Comparison of ENCODE assay signal across 12 cellular contexts in genomic region chr7:24406053-24406561, GRCh38.
A peak's percentile ranks its signal among the peaks of the same experiment; 100 is the strongest.
DNase-seq lines count a peak whose midpoint lies in the region; ATAC-seq, FAIRE-seq and TF ChIP-seq lines count a peak whose summit lies in the region.
"Had no signal": no experiment of that assay in that cellular context is flagged by ENCODE, and none has a peak within 500 bp of the region (broad histone marks: within the 10 kb centered on the region; RNA-seq: fewer than 3 reads in every experiment).

No MANE protein-coding gene starts in this region.

- H4K91ac ChIP-seq in trophoblast cell (ENCODE audit: low read depth, low read length), result no peak overlapping the region

- POLR2A ChIA-PET in CD8-positive, alpha-beta T cell (lab: Charles Lee), result no interaction called here

- peaks cover 4% of the 10 kb centered on the region for H3K27me3 Mint-ChIP-seq in CD8-positive, alpha-beta T cell (ENCODE audit: low read depth)

- H4K12ac ChIP-seq in trophoblast cell (ENCODE audit: low read depth, low read length), result no peak overlapping the region

- no CpG with 5 or more reads among the region's 3 CpGs for WGBS in trophoblast cell (ENCODE audit: extremely low coverage, insufficient coverage, insufficient read length)

- no peak overlapping the region for H3K18ac ChIP-seq in trophoblast cell (ENCODE audit: low read length)

- H3K9me3 ChIP-seq in CD8-positive, alpha-beta T cell (ENCODE audit: low read length), result no peaks in the 10 kb centered on the region
- no peaks in the 10 kb centered on the region for H3K9me3 ChIP-seq in trophoblast cell (ENCODE audit: insufficient read depth, low read depth, low read length)

- no peak for TF ChIP-seq CTCF in CD8-positive, alpha-beta T cell (IDR thresholded peaks at IDR 0.05)
- TF ChIP-seq CTCF in bronchial epithelial cell (IDR thresholded peaks at IDR 0.05; ENCODE audit: insufficient read depth, low read length, severe bottlenecking), result no peak

- intact Hi-C loops in CD8-positive, alpha-beta T cell (cut with DNase I, micrococcal nuclease), result no loop called here

- no peaks in the 10 kb centered on the region for H3K79me1 ChIP-seq in trophoblast cell (ENCODE audit: low read length)

- H2BK120ac ChIP-seq in trophoblast cell (ENCODE audit: insufficient read depth, low read length, poor library complexity), result no peak overlapping the region

- no peak overlapping the region for H3K4ac ChIP-seq in trophoblast cell (ENCODE audit: low read depth, low read length)

- CTCF ChIA-PET in CD8-positive, alpha-beta T cell (lab: Charles Lee), result interaction anchor here (1.9 kb wide), 1 partner anchor 182 kb away, joined by 7 read pairs; no protein-coding TSS in a partner anchor

- H2BK12ac ChIP-seq in trophoblast cell (ENCODE audit: low read length), result no peak overlapping the region

- H3K4me1 ChIP-seq in CD8-positive, alpha-beta T cell (ENCODE audit: insufficient read depth, low read length), result no peaks in the 10 kb centered on the region
- H3K4me1 ChIP-seq in trophoblast cell (ENCODE audit: control insufficient read depth in 1 of 2, insufficient read depth in 2 of 2, low read length in 2 of 2), result no peaks in the 10 kb centered on the region

- no peak overlapping the region for H3K23ac ChIP-seq in trophoblast cell (ENCODE audit: low read length)

- H2BK5ac ChIP-seq in trophoblast cell (ENCODE audit: low read depth, low read length, poor library complexity), result no peak overlapping the region

- H3K27ac Mint-ChIP-seq in CD8-positive, alpha-beta T cell, result no peak overlapping the region

- no peaks in the 10 kb centered on the region for H3K36me3 Mint-ChIP-seq in CD8-positive, alpha-beta T cell

- no peak overlapping the region for H2AFZ ChIP-seq in trophoblast cell (ENCODE audit: insufficient read depth, low read length, poor library complexity)

- H3K4me3 Mint-ChIP-seq in CD8-positive, alpha-beta T cell, result no peak overlapping the region

- no peak overlapping the region for H3K4me3 ChIP-seq in CD8-positive, alpha-beta T cell (ENCODE audit: low read depth, low read length)
- no peak overlapping the region for H3K4me3 ChIP-seq in bronchial epithelial cell (ENCODE audit: low read depth, low read length)
- H3K4me3 ChIP-seq in trophoblast cell (ENCODE audit: low read depth, low read length), result no peak overlapping the region

- H3K4me2 ChIP-seq in trophoblast cell (ENCODE audit: low read length), result no peak overlapping the region

- H3K79me2 ChIP-seq in trophoblast cell (ENCODE audit: control insufficient read depth, insufficient read depth, low read length, poor library complexity), result no peaks in the 10 kb centered on the region

- no peaks in the 10 kb centered on the region for H3K9me3 Mint-ChIP-seq in CD8-positive, alpha-beta T cell

- ATAC-seq in CD8-positive, alpha-beta T cell, result peak; percentile 38
- peak; percentile 82 for ATAC-seq in GM19023 (IDR thresholded peaks at IDR 0.05; ENCODE audit: unreplicated experiment)
- ATAC-seq in HG03159 (IDR thresholded peaks at IDR 0.05; ENCODE audit: unreplicated experiment), result peak; percentile 77

- peaks cover 16% of the 10 kb centered on the region for H3K4me1 Mint-ChIP-seq in CD8-positive, alpha-beta T cell (ENCODE audit: low read depth)

- no peaks in the 10 kb centered on the region for H3K27me3 ChIP-seq in CD8-positive, alpha-beta T cell (ENCODE audit: insufficient read depth, low read length)
- no peaks in the 10 kb centered on the region for H3K27me3 ChIP-seq in bronchial epithelial cell (ENCODE audit: control insufficient read depth, insufficient read depth, low read length)
- no peaks in the 10 kb centered on the region for H3K27me3 ChIP-seq in trophoblast cell (ENCODE audit: insufficient read depth, low read length)

- no peak for DNase-seq in CD8-positive, alpha-beta T cell
- peak; percentile 90 for DNase-seq in bronchial epithelial cell (ENCODE audit: low read depth)
- DNase-seq in HT-29 (ENCODE audit: low spot score), result no peak
- DNase-seq in trophoblast cell, result no peak
- DNase-seq in NCI-H2227 (lab: John Stamatoyannopoulos, UW; ENCODE audit: unreplicated experiment), result no peak
- DNase-seq in amygdala (lab: John Stamatoyannopoulos, UW), result no peak
- DNase-seq: activated CD4-positive, alpha-beta T cell treated with anti-CD3 and anti-CD28 coated beads, Interleukin-2, amount 50 U/mL, for 48 hours; COR-L47; kidney glomerular epithelial cell; NCI-H1417 had no signal

- H2AK5ac ChIP-seq in trophoblast cell (ENCODE audit: low read length), result no peak overlapping the region

- H4K8ac ChIP-seq in trophoblast cell (ENCODE audit: low read depth, low read length), result no peak overlapping the region

- H3K36me3 ChIP-seq in CD8-positive, alpha-beta T cell (ENCODE audit: insufficient read depth, low read length), result no peaks in the 10 kb centered on the region
- H3K36me3 ChIP-seq in bronchial epithelial cell (ENCODE audit: control insufficient read depth, insufficient read depth, low read length) (no peaks in the 10 kb centered on the region), trophoblast cell (ENCODE audit: control insufficient read depth in 1 of 2, insufficient read depth in 2 of 2, low read length in 2 of 2) (no peaks in the 10 kb centered on the region)

- FAIRE-seq in bronchial epithelial cell (lab: Jason Lieb, UNC), result peak; percentile 93

- no peak overlapping the region for H3K14ac ChIP-seq in trophoblast cell (ENCODE audit: low read length)

- no peak overlapping the region for H3K9ac ChIP-seq in trophoblast cell (ENCODE audit: low read length)

- H3K27ac ChIP-seq in CD8-positive, alpha-beta T cell (ENCODE audit: low read depth, low read length), result no peak overlapping the region
- H3K27ac ChIP-seq in trophoblast cell (ENCODE audit: low read depth, low read length), result no peak overlapping the region
